Comparison of ENCODE assay signal across 8 cellular contexts in the genomic region with DNA sequence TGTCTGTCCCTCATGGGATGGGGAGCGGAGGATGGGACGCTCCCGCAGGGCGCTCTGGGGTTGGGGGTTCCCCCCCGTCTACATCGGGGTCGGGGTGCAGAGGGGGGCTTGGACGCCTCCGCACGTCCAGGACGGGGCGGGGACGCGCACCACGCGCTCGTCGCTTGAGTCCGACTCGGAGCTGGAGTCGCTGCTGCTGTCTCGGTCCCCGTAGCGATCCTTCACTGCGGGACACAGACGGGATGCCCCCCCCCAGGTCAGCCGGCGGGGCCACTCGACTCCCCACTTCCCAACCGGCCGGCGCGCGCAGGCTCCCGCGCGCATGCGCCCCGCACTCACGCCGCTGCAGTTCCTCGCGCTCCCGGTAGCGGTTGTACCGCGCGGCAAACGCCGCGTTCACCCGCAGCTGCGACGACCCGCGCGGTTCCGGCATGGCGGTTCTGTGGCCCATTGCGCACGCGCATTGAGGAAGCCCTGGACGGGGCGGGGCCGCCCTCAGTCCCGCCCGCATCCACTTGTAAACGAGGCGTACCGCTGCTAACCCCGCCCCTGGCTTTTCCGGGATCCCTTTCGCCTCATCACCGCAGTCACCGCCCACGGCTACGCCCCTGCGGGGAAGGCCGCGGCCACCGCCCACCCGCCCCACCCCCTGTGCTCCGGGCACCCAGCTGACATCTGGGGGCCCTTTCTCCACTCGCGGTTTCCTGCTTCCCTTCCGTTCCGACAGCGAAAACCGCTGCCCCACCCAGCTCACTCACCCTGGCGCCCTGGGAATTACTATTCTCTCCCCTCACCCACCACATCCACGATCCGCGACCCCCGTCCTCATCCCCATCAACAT. TPM values are rescaled to one million over a fixed set of nuclear protein-coding genes. Genes with fewer than 3 reads are reported as not detected.
A peak's percentile ranks its signal among the peaks of the same experiment; 100 is the strongest.
DNase-seq lines count a peak whose midpoint lies in the region; TF ChIP-seq lines count a peak whose summit lies in the region.

Gene KRI1 (minus strand): TSS at position 444 of the 841 bp plus-strand sequence. CDS start 11 bp downstream, at position 433.

- H3K27me3 ChIP-seq in GM06990 (replicated peaks; ENCODE audit: control insufficient read depth, insufficient read depth, low read length) (no peaks in the 10 kb centered on the region), suprapubic skin (no peaks in the 10 kb centered on the region)

- under 1% methylated on average over 29 of the region's 94 CpGs for WGBS in suprapubic skin

- TF ChIP-seq POLR2A in suprapubic skin (IDR thresholded peaks at IDR 0.05) = peak; percentile 49 to 67

- H3K36me3 ChIP-seq in GM06990 (ENCODE audit: control insufficient read depth, insufficient read depth, low read length) (peaks cover 5% of the 10 kb centered on the region), SK-N-MC (ENCODE audit: insufficient read depth, low read length) (peaks cover 20% of the 10 kb centered on the region), suprapubic skin (peaks cover 14% of the 10 kb centered on the region)

- DNase-seq in GM06990 (ENCODE audit: extremely low read depth, insufficient read length) = peak; percentile 99
- peak; percentile 96 for DNase-seq in HFFc6
- peak; percentile 91 for DNase-seq in NCI-H1048 (lab: John Stamatoyannopoulos, UW)
- DNase-seq in SK-N-MC (ENCODE audit: low read depth, low spot score) = peak; percentile 90
- peak; percentile 99 for DNase-seq in activated naive CD4-positive, alpha-beta T cell treated with anti-CD3 and anti-CD28 coated beads, Interleukin-2, amount 10 ng/mL, durations not matched to agents 7 days and 5 days
- DNase-seq in globus pallidus (ENCODE audit: low spot score) = peak; percentile 98
- peak; percentile 93 for DNase-seq in occipital lobe (lab: John Stamatoyannopoulos, UW)
- peak; percentile 99 for DNase-seq in suprapubic skin (ENCODE audit: low spot score in 2 of 2)

- peak within 1 kb of the TSS; percentile 87 for H3K27ac Mint-ChIP-seq in HFFc6
- peak within 1 kb of the TSS; percentile 99 for H3K27ac Mint-ChIP-seq in activated naive CD4-positive, alpha-beta T cell treated with anti-CD3 and anti-CD28 coated beads, Interleukin-2, amount 10 ng/mL, durations not matched to agents 7 days and 5 days

- H3K36me3 Mint-ChIP-seq in HFFc6 (ENCODE audit: low read depth) = peaks cover 4% of the 10 kb centered on the region; the same call in 1 of the 2 replicates
- H3K36me3 Mint-ChIP-seq in activated naive CD4-positive, alpha-beta T cell treated with anti-CD3 and anti-CD28 coated beads, Interleukin-2, amount 10 ng/mL, durations not matched to agents 7 days and 5 days = peaks cover 49% of the 10 kb centered on the region

- no peaks in the 10 kb centered on the region for H3K9me3 ChIP-seq in SK-N-MC (ENCODE audit: low read depth, low read length)
- no peaks in the 10 kb centered on the region for H3K9me3 ChIP-seq in suprapubic skin

- H3K4me3 ChIP-seq in GM06990 (replicated peaks; ENCODE audit: low read depth, low read length) = peak within 1 kb of the TSS; percentile 95
- peak within 1 kb of the TSS; percentile 98 for H3K4me3 ChIP-seq in SK-N-MC
- H3K4me3 ChIP-seq in suprapubic skin = peak within 1 kb of the TSS; percentile 92

- peak within 1 kb of the TSS; percentile 91 for H3K9ac ChIP-seq in SK-N-MC (ENCODE audit: insufficient read length)

- peaks cover 5% of the 10 kb centered on the region; the same call in 1 of the 2 replicates for H3K27me3 Mint-ChIP-seq in HFFc6 (ENCODE audit: insufficient read depth)
- no peaks in the 10 kb centered on the region for H3K27me3 Mint-ChIP-seq in activated naive CD4-positive, alpha-beta T cell treated with anti-CD3 and anti-CD28 coated beads, Interleukin-2, amount 10 ng/mL, durations not matched to agents 7 days and 5 days

- H3K4me1 ChIP-seq in suprapubic skin = peaks cover 44% of the 10 kb centered on the region

- peaks cover 40% of the 10 kb centered on the region for H3K4me1 Mint-ChIP-seq in HFFc6 (ENCODE audit: low read depth)
- H3K4me1 Mint-ChIP-seq in activated naive CD4-positive, alpha-beta T cell treated with anti-CD3 and anti-CD28 coated beads, Interleukin-2, amount 10 ng/mL, durations not matched to agents 7 days and 5 days = peaks cover 47% of the 10 kb centered on the region

- TF ChIP-seq CTCF in GM06990 (IDR thresholded peaks at IDR 0.05; ENCODE audit: insufficient read depth, low read length, poor library complexity, severe bottlenecking) (no peak), HFFc6 (IDR thresholded peaks at IDR 0.05) (peak; percentile 66), suprapubic skin (IDR thresholded peaks at IDR 0.05) (peak; percentile 43 to 50)

- CTCF ChIA-PET in activated naive CD4-positive, alpha-beta T cell treated with anti-CD3 and anti-CD28 coated beads, Interleukin-2, amount 10 ng/mL, durations not matched to agents 7 days and 5 days (lab: Charles Lee) = interaction anchor here (0.7 to 2.8 kb wide), 6 partner anchors 9 to 134 kb away, joined by 3 to 11 read pairs (median 4); no protein-coding TSS in a partner anchor

- peak within 1 kb of the TSS; percentile 92 for H3K4me3 Mint-ChIP-seq in HFFc6
- peak within 1 kb of the TSS; percentile 84 for H3K4me3 Mint-ChIP-seq in activated naive CD4-positive, alpha-beta T cell treated with anti-CD3 and anti-CD28 coated beads, Interleukin-2, amount 10 ng/mL, durations not matched to agents 7 days and 5 days

- H3K27ac ChIP-seq in SK-N-MC (peak within 1 kb of the TSS; percentile 89), suprapubic skin (peak within 1 kb of the TSS; percentile 89)

- no peaks in the 10 kb centered on the region for H3K9me3 Mint-ChIP-seq in HFFc6
- no peaks in the 10 kb centered on the region for H3K9me3 Mint-ChIP-seq in activated naive CD4-positive, alpha-beta T cell treated with anti-CD3 and anti-CD28 coated beads, Interleukin-2, amount 10 ng/mL, durations not matched to agents 7 days and 5 days

- TF ChIP-seq EP300 in suprapubic skin (IDR thresholded peaks at IDR 0.05) = no peak

RNA-seq across cellular contexts. Expression of gene KRI1, which starts in this region (rescaled TPM):
- 10 to 100 TPM; 12.8 to 20.2 (median 17.5) TPM for total RNA-seq in HFFc6 (2021; fragmentation: NEBNext Ultra II Directional; extraction: Animal tissue kit (Norgen Biotek cat#: 25700))
- total RNA-seq in occipital lobe (4.1 TPM), suprapubic skin (10 to 100 TPM; 19.1 to 46.9 (median 24.5) TPM)

Comparison
In these comparisons a context has a peak if more than half of its experiments do, and no peak if none do; other contexts are left out.
1. Peak in every context shown above with its lines: DNase-seq, H3K4me3 ChIP-seq and H3K27ac ChIP-seq.